10 cellular contexts compared by ENCODE assay signal in the genomic region with DNA sequence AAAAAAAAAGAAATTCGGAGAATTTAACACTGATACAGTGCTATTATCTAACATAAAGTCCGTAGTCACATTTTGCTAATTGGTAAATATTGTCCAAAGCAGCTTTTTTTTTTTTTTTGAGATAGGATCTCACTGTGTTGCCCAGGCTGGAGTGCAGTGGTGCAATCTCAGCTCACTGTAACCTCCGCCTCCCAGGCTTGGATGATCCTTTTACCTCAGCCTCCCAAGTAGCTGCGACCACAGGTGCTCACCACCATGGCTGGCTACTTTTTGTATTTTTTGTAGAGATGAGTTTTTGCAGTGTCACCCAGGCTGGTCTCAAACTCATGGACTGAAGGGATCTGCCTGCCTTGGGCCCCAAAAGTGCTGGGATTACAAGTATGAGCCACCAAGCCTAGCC. TPM values are rescaled to one million over a fixed set of nuclear protein-coding genes. Genes with fewer than 3 reads are reported as not detected.
"Had no signal": no experiment of that assay in that cellular context is flagged by ENCODE, and none has a peak within 500 bp of the region (broad histone marks: within the 10 kb centered on the region; RNA-seq: fewer than 3 reads in every experiment).

No MANE protein-coding gene starts in this region.

- FAIRE-seq: HTR-8/SVneo had no signal

- H3K9ac ChIP-seq: GM23248 had no signal

- H3K4me3 Mint-ChIP-seq: HFFc6, IgD-negative memory B cell had no signal

- H3K27me3 Mint-ChIP-seq: IgD-negative memory B cell had no signal

- DNase-seq: GM23248, GOT3, H7, HFFc6, KG1 had no signal

- H2AFZ ChIP-seq: GM23248 had no signal

- H3K9me3 ChIP-seq: HAP-1 had no signal

- H3K27ac ChIP-seq: GM23248 had no signal

- H3K9me3 Mint-ChIP-seq: HFFc6, IgD-negative memory B cell had no signal

- ATAC-seq: HCT116 had no signal

- H3K4me1 ChIP-seq: HAP-1 had no signal

- H3K27ac Mint-ChIP-seq: HFFc6, IgD-negative memory B cell had no signal

- H3K4me3 ChIP-seq: GM23248, HAP-1 had no signal

RNA-seq across cellular contexts. Expression of gene CGAS, which starts 25.3 kb away (rescaled TPM):
- total RNA-seq: H4 had no signal
